8 cellular contexts compared by ENCODE assay signal in the genomic region with DNA sequence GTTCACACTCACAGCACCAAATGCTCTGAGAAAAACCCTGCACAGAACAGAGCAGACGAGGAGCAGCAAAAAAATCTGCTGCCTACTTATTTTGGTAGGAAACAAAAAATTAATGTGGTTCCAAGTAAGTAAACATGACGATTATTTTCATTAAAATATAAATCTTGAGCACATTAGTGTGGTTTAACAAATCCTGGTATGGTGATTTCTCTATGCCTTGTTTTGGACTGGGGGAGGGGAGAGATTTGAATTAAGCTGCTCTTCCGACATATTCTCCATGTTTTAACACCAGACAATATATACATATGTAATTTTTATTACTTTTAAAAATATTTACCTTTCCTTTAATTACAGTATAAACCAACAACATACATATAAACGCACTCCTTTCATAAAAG. TPM values are rescaled to one million over a fixed set of nuclear protein-coding genes. Genes with fewer than 3 reads are reported as not detected.
DNase-seq lines count a peak whose midpoint lies in the region; ATAC-seq and TF ChIP-seq lines count a peak whose summit lies in the region.

No MANE protein-coding gene starts in this region.

- H3K36me3 Mint-ChIP-seq in MCF 10A (ENCODE audit: insufficient read depth, unreplicated experiment), result peaks cover 21% of the 10 kb centered on the region

- peaks cover 13% of the 10 kb centered on the region for H3K4me1 Mint-ChIP-seq in MCF 10A (ENCODE audit: insufficient read depth, unreplicated experiment)

- DNase-seq in right atrium auricular region (ENCODE audit: low spot score) (no peak), Right ventricle myocardium superior (no peak), MCF 10A (ENCODE audit: unreplicated experiment) (peak; percentile 45), aorta (no peak), GM10266 (ENCODE audit: extremely low spot score) (no peak), ureter (ENCODE audit: low spot score) (no peak)
- no peak for DNase-seq in effector CD4-positive, alpha-beta T cell

- H3K27me3 ChIP-seq in right atrium auricular region, result no peaks in the 10 kb centered on the region
- H3K27me3 ChIP-seq in aorta (ENCODE audit: control insufficient read depth in 1 of 2, insufficient read depth in 2 of 2, low read length in 1 of 2), result no peaks in the 10 kb centered on the region

- H3K4me3 Mint-ChIP-seq in MCF 10A (ENCODE audit: unreplicated experiment), result peak overlapping the region; percentile 99

- POLR2A ChIA-PET in MCF 10A (lab: Yijun Ruan, JAX), result interaction anchor here (0.6 to 3.5 kb wide), 14 partner anchors 57 to 856 kb away, joined by 3 to 40 read pairs (median 6); partner anchors contain the start of gene ARSJ

- H3K27ac ChIP-seq in right atrium auricular region (peak overlapping the region; percentile 99), mesodermal cell (ENCODE audit: low read depth, low read length, severe bottlenecking) (no peak overlapping the region), aorta (ENCODE audit: low read depth in 1 of 2, low read length in 2 of 2) (no peak overlapping the region)

- H3K4me1 ChIP-seq in right atrium auricular region (peaks cover 0 to 44% of the 10 kb centered on the region in 2 donors), mesodermal cell (ENCODE audit: control insufficient read depth, insufficient read depth, low read length, poor library complexity, severe bottlenecking) (peaks cover 14% of the 10 kb centered on the region), aorta (ENCODE audit: control insufficient read depth in 1 of 2, insufficient read depth in 2 of 2, low read length in 2 of 2) (no peaks in the 10 kb centered on the region)

- TF ChIP-seq CTCF in right atrium auricular region (IDR thresholded peaks at IDR 0.05) (no peak), MCF 10A (IDR thresholded peaks at IDR 0.05; ENCODE audit: unreplicated experiment) (no peak), GM10266 (IDR thresholded peaks at IDR 0.05; ENCODE audit: control insufficient read depth, insufficient read depth, low read depth, missing control alignments) (no peak)

- no peaks in the 10 kb centered on the region for H3K27me3 Mint-ChIP-seq in MCF 10A (ENCODE audit: insufficient read depth, unreplicated experiment)

- intact Hi-C loops in Right ventricle myocardium superior (cut with DNase I) (loop anchor here (5.0 kb wide), 3 partner anchors 212 to 367 kb away; no protein-coding TSS in a partner anchor), MCF 10A (cut with micrococcal nuclease) (loop anchor here (2.0 to 10.0 kb wide), 5 partner anchors 105 to 482 kb away; no protein-coding TSS in a partner anchor), aorta (cut with DNase I) (loop anchor here (2.0 to 10.0 kb wide), 7 partner anchors 77 to 367 kb away; partner anchors contain the start of gene ARSJ (in 1 of the 2))

- ATAC-seq in Right ventricle myocardium superior (ENCODE audit: poor library complexity) (no peak), aorta (ENCODE audit: low FRiP score) (no peak)

- no peaks in the 10 kb centered on the region for H3K9me3 Mint-ChIP-seq in MCF 10A (ENCODE audit: unreplicated experiment)

- 0% methylated on average over 1 of the region's 4 CpGs; no CpG with 5 or more reads in 1 of the 2 experiments for WGBS in mesodermal cell (ENCODE audit: insufficient coverage in 2 of 2), 2 experiments
- 0 to 4% methylated on average over 4 of the region's 4 CpGs for whole genome bisulfite sequencing in aorta, 2 donors

- no TSS peak for BruUV-seq in MCF 10A (replicated peaks; lab: Mats Ljungman, UMichigan)

- CTCF ChIA-PET in MCF 10A (lab: Yijun Ruan, JAX), result interaction anchor here (0.5 to 2.2 kb wide), 2 partner anchors 41 to 365 kb away, joined by 3 to 10 read pairs; no protein-coding TSS in a partner anchor

- H3K27ac Mint-ChIP-seq in MCF 10A (ENCODE audit: low read depth, unreplicated experiment), result peak overlapping the region; percentile 96

- no peaks in the 10 kb centered on the region for H3K9me3 ChIP-seq in right atrium auricular region
- H3K9me3 ChIP-seq in mesodermal cell (ENCODE audit: control insufficient read depth, low read length), result no peaks in the 10 kb centered on the region
- H3K9me3 ChIP-seq in aorta (ENCODE audit: control insufficient read depth, low read length), result no peaks in the 10 kb centered on the region

- H3K36me3 ChIP-seq in right atrium auricular region, result no peaks in the 10 kb centered on the region
- H3K36me3 ChIP-seq in mesodermal cell (ENCODE audit: control insufficient read depth, insufficient read depth, low read length), result no peaks in the 10 kb centered on the region
- no peaks in the 10 kb centered on the region for H3K36me3 ChIP-seq in aorta (ENCODE audit: control insufficient read depth in 1 of 2, insufficient read depth in 2 of 2, low read length in 1 of 2)

- H3K4me3 ChIP-seq in right atrium auricular region (peak overlapping the region; percentile 88 to 89), mesodermal cell (ENCODE audit: extremely low read depth, insufficient read depth, low read length, poor library complexity, severe bottlenecking) (peak overlapping the region; percentile 81), aorta (ENCODE audit: low read length in 2 of 2) (peak overlapping the region; percentile 51 to 77)

RNA-seq across cellular contexts. Expression of gene CAMK2D, which starts 1.8 kb away (rescaled TPM):
- total RNA-seq in right atrium auricular region (100 to 1,000 TPM; 132 to 187 TPM), Right ventricle myocardium superior (194 TPM), MCF 10A (2022) (32.1 and 55.1 TPM in 2 replicates), aorta (10 to 100 TPM; 52.3 to 71.8 TPM), ureter (40.2 TPM)
- polyA plus RNA-seq in mesodermal cell (2013, experiment 1 of 2), result 45.2 TPM
- 44.2 TPM for polyA plus RNA-seq in mesodermal cell (2013, experiment 2 of 2)
- polyA plus RNA-seq in aorta, result 10 to 100 TPM; 18.7 to 23.1 TPM

Comparison
In these comparisons a context has a peak if more than half of its experiments do, and no peak if none do; other contexts are left out.
1. H3K27ac ChIP-seq: peak in right atrium auricular region (2 of 2); none in mesodermal cell (single experiment) and aorta (0 of 2).
2. Peak in every context shown above with its lines, with median percentiles within 50 percentile points of each other: H3K4me3 ChIP-seq.